In the genomic region with DNA sequence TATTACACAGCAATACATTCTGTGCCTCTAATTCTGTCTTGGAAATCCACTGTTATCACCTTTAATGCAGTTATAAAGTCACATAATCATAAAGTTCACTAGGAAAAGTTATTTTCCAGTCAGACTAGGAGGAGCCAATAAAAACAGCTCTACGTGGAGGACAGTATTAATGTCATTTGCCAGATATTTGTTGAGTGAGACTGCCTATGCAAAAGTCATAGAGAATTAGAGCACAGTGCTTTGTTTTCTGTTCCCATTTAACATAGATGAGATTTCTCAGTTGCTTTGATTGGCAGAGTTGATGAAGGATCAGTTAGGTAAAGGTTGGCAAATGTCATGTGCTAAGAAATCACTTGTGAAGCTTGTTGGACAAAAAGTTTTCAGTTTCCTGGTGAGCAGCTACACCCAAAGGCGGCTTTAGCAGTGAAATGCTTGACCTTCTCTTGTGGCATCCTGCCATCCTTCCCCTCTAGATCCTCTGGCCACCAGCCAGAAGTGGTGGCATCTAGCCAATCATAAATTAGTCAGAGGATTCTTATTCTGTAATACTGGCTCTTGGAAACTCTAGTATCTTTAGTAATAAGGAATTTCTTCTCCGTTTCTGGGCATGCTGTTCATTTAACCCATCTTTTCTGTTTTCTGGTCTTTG, we compare ENCODE assay signal across 9 cellular contexts. TPM values are rescaled to one million over a fixed set of nuclear protein-coding genes. Genes with fewer than 3 reads are reported as not detected.
DNase-seq lines count a peak whose midpoint lies in the region; ATAC-seq, FAIRE-seq and TF ChIP-seq lines count a peak whose summit lies in the region.
"Had no signal": no experiment of that assay in that cellular context is flagged by ENCODE, and none has a peak within 500 bp of the region (broad histone marks: within the 10 kb centered on the region; RNA-seq: fewer than 3 reads in every experiment).

No MANE protein-coding gene starts in this region.

- H3K4me3 Mint-ChIP-seq in activated CD4-positive, alpha-beta memory T cell treated with anti-CD3 and anti-CD28 coated beads, Interleukin-2, amount 10 ng/mL, durations not matched to agents 7 days and 5 days = no peak overlapping the region
- H3K4me3 Mint-ChIP-seq: activated CD4-positive, alpha-beta memory T cell treated with anti-CD3 and anti-CD28 coated beads for 36 hours had no signal

- CTCF ChIA-PET in AG04449 (lab: Yijun Ruan, JAX) = no interaction called here
- CTCF ChIA-PET in GM10248 (lab: Yijun Ruan, JAX) = no interaction called here
- CTCF ChIA-PET in activated CD4-positive, alpha-beta memory T cell treated with anti-CD3 and anti-CD28 coated beads, Interleukin-2, amount 10 ng/mL, durations not matched to agents 7 days and 5 days (lab: Charles Lee) = no interaction called here

- POLR2A ChIA-PET in AG04449 (lab: Yijun Ruan, JAX) = no interaction called here
- POLR2A ChIA-PET in GM10248 (lab: Yijun Ruan, JAX) = no interaction called here
- POLR2A ChIA-PET in activated CD4-positive, alpha-beta memory T cell treated with anti-CD3 and anti-CD28 coated beads, Interleukin-2, amount 10 ng/mL, durations not matched to agents 7 days and 5 days (lab: Charles Lee) = no interaction called here

- DNase-seq in AG04449 (ENCODE audit: low read depth, low spot score) = peak; percentile 54
- DNase-seq in M059J (ENCODE audit: low read depth) = peak; percentile 98
- peak; percentile 83 for DNase-seq in bronchial epithelial cell (ENCODE audit: low read depth)
- DNase-seq in lung microvascular endothelial cell (ENCODE audit: low read depth in 2 of 2) = peak; percentile 77 to 86
- DNase-seq in GM10248 (ENCODE audit: extremely low spot score) = no peak
- DNase-seq in activated naive CD4-positive, alpha-beta T cell treated with anti-CD3 and anti-CD28 coated beads, Interleukin-2, amount 50 U/mL, for 72 hours (ENCODE audit: low spot score in 2 of 2) = no peak
- DNase-seq in activated CD4-positive, alpha-beta memory T cell treated with anti-CD3 and anti-CD28 coated beads, Interleukin-2, amount 10 ng/mL, durations not matched to agents 7 days and 5 days = no peak
- no peak for DNase-seq in NCI-H1417 (lab: John Stamatoyannopoulos, UW)
- DNase-seq: activated CD4-positive, alpha-beta memory T cell treated with anti-CD3 and anti-CD28 coated beads for 36 hours had no signal

- FAIRE-seq in bronchial epithelial cell (lab: Jason Lieb, UNC) = no peak

- TF ChIP-seq CTCF in AG04449 (IDR thresholded peaks at IDR 0.05; ENCODE audit: insufficient read depth, low read length, missing control alignments) (no peak), bronchial epithelial cell (IDR thresholded peaks at IDR 0.05; ENCODE audit: insufficient read depth, low read length, severe bottlenecking) (no peak), GM10248 (IDR thresholded peaks at IDR 0.05; ENCODE audit: control extremely low read depth, extremely low read depth, low read depth, missing control alignments) (no peak)

- no peak overlapping the region for H3K27ac Mint-ChIP-seq in activated naive CD4-positive, alpha-beta T cell treated with anti-CD3 and anti-CD28 coated beads, Interleukin-2, amount 50 U/mL, for 72 hours
- H3K27ac Mint-ChIP-seq in activated CD4-positive, alpha-beta memory T cell treated with anti-CD3 and anti-CD28 coated beads, Interleukin-2, amount 10 ng/mL, durations not matched to agents 7 days and 5 days = no peak overlapping the region
- H3K27ac Mint-ChIP-seq: activated CD4-positive, alpha-beta memory T cell treated with anti-CD3 and anti-CD28 coated beads for 36 hours had no signal

- H3K9me3 Mint-ChIP-seq in activated naive CD4-positive, alpha-beta T cell treated with anti-CD3 and anti-CD28 coated beads, Interleukin-2, amount 50 U/mL, for 72 hours = peaks cover 0 to 5% of the 10 kb centered on the region in 2 donors
- H3K9me3 Mint-ChIP-seq in activated CD4-positive, alpha-beta memory T cell treated with anti-CD3 and anti-CD28 coated beads, Interleukin-2, amount 10 ng/mL, durations not matched to agents 7 days and 5 days = no peaks in the 10 kb centered on the region

- H3K27me3 ChIP-seq in bronchial epithelial cell (ENCODE audit: control insufficient read depth, insufficient read depth, low read length) = no peaks in the 10 kb centered on the region

- H3K36me3 Mint-ChIP-seq in activated naive CD4-positive, alpha-beta T cell treated with anti-CD3 and anti-CD28 coated beads, Interleukin-2, amount 50 U/mL, for 72 hours = peaks cover 12 to 34% of the 10 kb centered on the region in 2 donors
- peaks cover 12% of the 10 kb centered on the region for H3K36me3 Mint-ChIP-seq in activated CD4-positive, alpha-beta memory T cell treated with anti-CD3 and anti-CD28 coated beads, Interleukin-2, amount 10 ng/mL, durations not matched to agents 7 days and 5 days (ENCODE audit: low read depth)

- no peaks in the 10 kb centered on the region for H3K36me3 ChIP-seq in bronchial epithelial cell (ENCODE audit: control insufficient read depth, insufficient read depth, low read length)

- no peak for ATAC-seq in activated naive CD4-positive, alpha-beta T cell treated with anti-CD3 and anti-CD28 coated beads, Interleukin-2, amount 50 U/mL, for 72 hours

- no peaks in the 10 kb centered on the region for H3K4me1 Mint-ChIP-seq in activated CD4-positive, alpha-beta memory T cell treated with anti-CD3 and anti-CD28 coated beads, Interleukin-2, amount 10 ng/mL, durations not matched to agents 7 days and 5 days

- H3K27me3 Mint-ChIP-seq in activated CD4-positive, alpha-beta memory T cell treated with anti-CD3 and anti-CD28 coated beads, Interleukin-2, amount 10 ng/mL, durations not matched to agents 7 days and 5 days = no peaks in the 10 kb centered on the region
- H3K27me3 Mint-ChIP-seq: activated CD4-positive, alpha-beta memory T cell treated with anti-CD3 and anti-CD28 coated beads for 36 hours had no signal

- H3K4me3 ChIP-seq in AG04449 (ENCODE audit: low read depth, low read length) = no peak overlapping the region
- no peak overlapping the region for H3K4me3 ChIP-seq in bronchial epithelial cell (ENCODE audit: low read depth, low read length)

RNA-seq across cellular contexts. Expression of a gene that starts 37.0 kb away (rescaled TPM):
- total RNA-seq in M059J (2014; rRNA removed; shearing (Covaris generic)) = 11.6 and 17.9 TPM in 2 replicates
- total RNA-seq in bronchial epithelial cell (9.1 and 15.0 TPM in 2 replicates), lung microvascular endothelial cell (6.5 TPM in 2 replicates)
- total RNA-seq in activated naive CD4-positive, alpha-beta T cell treated with anti-CD3 and anti-CD28 coated beads, Interleukin-2, amount 50 U/mL, for 72 hours = 10 to 100 TPM; 15.2 to 20.5 TPM
- total RNA-seq in activated CD4-positive, alpha-beta memory T cell treated with anti-CD3 and anti-CD28 coated beads, Interleukin-2, amount 10 ng/mL, durations not matched to agents 7 days and 5 days = 10 to 100 TPM; 13.5 to 16.5 TPM

Comparison
In these comparisons a context has a peak if more than half of its experiments do, and no peak if none do; other contexts are left out.
1. DNase-seq: peak in AG04449 (single experiment), M059J (single experiment), bronchial epithelial cell (single experiment) and lung microvascular endothelial cell (2 of 2); none in GM10248 (single experiment), activated naive CD4-positive, alpha-beta T cell treated with anti-CD3 and anti-CD28 coated beads, Interleukin-2, amount 50 U/mL, for 72 hours (0 of 2), activated CD4-positive, alpha-beta memory T cell treated with anti-CD3 and anti-CD28 coated beads, Interleukin-2, amount 10 ng/mL, durations not matched to agents 7 days and 5 days (single experiment) and NCI-H1417 (0 of 3).